In genomic region chr12:98329589-98329988, GRCh38 we compare ENCODE assay signal across 24 cellular contexts.
DNase-seq lines count a peak whose midpoint lies in the region; ATAC-seq, FAIRE-seq and TF ChIP-seq lines count a peak whose summit lies in the region.
"Had no signal": no experiment of that assay in that cellular context is flagged by ENCODE, and none has a peak within 500 bp of the region (broad histone marks: within the 10 kb centered on the region; RNA-seq: fewer than 3 reads in every experiment).

No MANE protein-coding gene starts in this region.

- POLR2A ChIA-PET in OCI-LY7 (lab: Charles Lee): interaction anchor here (0.7 to 1.5 kb wide), 2 partner anchors 93 to 186 kb away, joined by 3 read pairs; no protein-coding TSS in a partner anchor

- H3K23ac ChIP-seq in mesendoderm (ENCODE audit: low read length): no peak overlapping the region

- H4K20me1 ChIP-seq in OCI-LY7 (ENCODE audit: insufficient read depth, low read length) (no peaks in the 10 kb centered on the region), neural progenitor cell (ENCODE audit: low read depth) (no peaks in the 10 kb centered on the region)
- H4K20me1 ChIP-seq: BLaER1 had no signal

- no peak overlapping the region for H3K27ac ChIP-seq in OCI-LY7 (ENCODE audit: low read depth, low read length, poor library complexity, severe bottlenecking)
- H3K27ac ChIP-seq in mesendoderm (ENCODE audit: low read depth, low read length): no peak overlapping the region
- H3K27ac ChIP-seq in neural progenitor cell: no peak overlapping the region
- H3K27ac ChIP-seq: 22Rv1, A549, BLaER1 had no signal

- H3K18ac ChIP-seq in mesendoderm (ENCODE audit: low read length): no peak overlapping the region

- H2BK120ac ChIP-seq in mesendoderm (ENCODE audit: low read depth, low read length): no peak overlapping the region

- H3K9me3 Mint-ChIP-seq in neural progenitor cell: no peaks in the 10 kb centered on the region
- H3K9me3 Mint-ChIP-seq: CD14-positive monocyte; CD8-positive, alpha-beta memory T cell had no signal

- FAIRE-seq in GM18507 (lab: Jason Lieb, UNC): peak; percentile 36
- FAIRE-seq: A549 had no signal

- no TSS peak for BruUV-seq in OCI-LY7 (replicated peaks; lab: Mats Ljungman, UMichigan)

- intact Hi-C loops in OCI-LY7 (cut with micrococcal nuclease; ENCODE audit: unreplicated experiment): no loop called here

- no peak overlapping the region for H3K4me3 Mint-ChIP-seq in neural progenitor cell
- H3K4me3 Mint-ChIP-seq: CD14-positive monocyte; CD4-positive, alpha-beta memory T cell; CD4-positive, CD25-positive, alpha-beta regulatory T cell; CD8-positive, alpha-beta memory T cell had no signal

- no peaks in the 10 kb centered on the region for H3K79me1 ChIP-seq in mesendoderm (ENCODE audit: low read length)

- H2AK5ac ChIP-seq in mesendoderm (ENCODE audit: low read length): no peak overlapping the region

- peak overlapping the region; percentile 46 for H2BK15ac ChIP-seq in mesendoderm (replicated peaks; ENCODE audit: low read depth)

- H3K4me3 ChIP-seq in OCI-LY7 (ENCODE audit: low read depth, low read length, poor library complexity, severe bottlenecking) (no peak overlapping the region), mesendoderm (ENCODE audit: low read length) (no peak overlapping the region), neural progenitor cell (no peak overlapping the region)
- H3K4me3 ChIP-seq: A549, BLaER1 had no signal

- peak overlapping the region; percentile 42 for H3K27ac Mint-ChIP-seq in neural progenitor cell
- H3K27ac Mint-ChIP-seq: CD14-positive monocyte; CD4-positive, alpha-beta memory T cell had no signal

- H3F3A ChIP-seq in neural progenitor cell (ENCODE audit: low read depth): no peaks in the 10 kb centered on the region

- no CpG with 5 or more reads among the region's 5 CpGs for WGBS in mesendoderm (ENCODE audit: extremely low coverage, insufficient coverage, low lambda C conversion rate)

- H3K9ac ChIP-seq in mesendoderm (ENCODE audit: low read length) (no peak overlapping the region), neural progenitor cell (no peak overlapping the region)
- H3K9ac ChIP-seq: BLaER1 had no signal

- H2AFZ ChIP-seq in OCI-LY7 (ENCODE audit: low read length): peak overlapping the region; percentile 61; the same call in 1 of the 2 replicates
- peak overlapping the region; percentile 5 for H2AFZ ChIP-seq in neural progenitor cell (replicated peaks)

- no peak overlapping the region for H4K5ac ChIP-seq in mesendoderm (ENCODE audit: low read length)

- ATAC-seq in GM18519 (IDR thresholded peaks at IDR 0.05; ENCODE audit: low FRiP score, unreplicated experiment): no peak
- ATAC-seq: A549 had no signal

- no peak overlapping the region for H4K8ac ChIP-seq in mesendoderm (ENCODE audit: low read depth, low read length)

- no peak overlapping the region for H3K56ac ChIP-seq in mesendoderm (ENCODE audit: low read length)

- H3K4ac ChIP-seq in mesendoderm (ENCODE audit: low read depth, low read length): no peak overlapping the region

- no peaks in the 10 kb centered on the region for H3K9me2 ChIP-seq in OCI-LY7 (ENCODE audit: insufficient read depth, low read length)

- DNase-seq in GM18507 (ENCODE audit: extremely low spot score, insufficient read length, low read depth): no peak
- DNase-seq in OCI-LY7 (ENCODE audit: low spot score): peak; percentile 27
- DNase-seq in mesendoderm: no peak
- no peak for DNase-seq in neural progenitor cell (ENCODE audit: low spot score)
- DNase-seq in T-helper 1 cell: no peak
- DNase-seq in AG08395 (ENCODE audit: low spot score): no peak
- DNase-seq: BE2C; C1 segment of cervical spinal cord; CD4-positive, alpha-beta memory T cell; CD4-positive, CD25-positive, alpha-beta regulatory T cell; CD8-positive, alpha-beta memory T cell; COR-L47; DMS 273 treated with DMSO at 0.1 percent for 48 hours; DMS153; DMS53; DMS79; DND-41; EL; GDM1 had no signal

- peak overlapping the region; percentile 38 for H3K4me2 ChIP-seq in OCI-LY7 (ENCODE audit: low read length)
- H3K4me2 ChIP-seq in mesendoderm (ENCODE audit: low read length): no peak overlapping the region
- H3K4me2 ChIP-seq in neural progenitor cell: no peak overlapping the region
- H3K4me2 ChIP-seq: A549, BLaER1 had no signal

- CTCF ChIA-PET in OCI-LY7 (lab: Charles Lee; ENCODE audit: unreplicated experiment): no interaction called here

- no peaks in the 10 kb centered on the region for H3K36me3 ChIP-seq in OCI-LY7 (ENCODE audit: insufficient read depth, low read length)
- H3K36me3 ChIP-seq in mesendoderm (ENCODE audit: control insufficient read depth, insufficient read depth, low read length): no peaks in the 10 kb centered on the region
- no peaks in the 10 kb centered on the region for H3K36me3 ChIP-seq in neural progenitor cell
- H3K36me3 ChIP-seq: BE2C, BLaER1 had no signal

- no peak for TF ChIP-seq CTCF in OCI-LY7 (conservative IDR thresholded peaks at IDR 0.05; ENCODE audit: low read length)
- TF ChIP-seq CTCF in neural progenitor cell (IDR thresholded peaks at IDR 0.05): no peak

- no peak overlapping the region for H2BK5ac ChIP-seq in mesendoderm (ENCODE audit: low read length)

- no peaks in the 10 kb centered on the region for H3K4me1 Mint-ChIP-seq in neural progenitor cell
- H3K4me1 Mint-ChIP-seq: CD14-positive monocyte; CD4-positive, alpha-beta memory T cell had no signal

- H3K4me1 ChIP-seq in OCI-LY7 (ENCODE audit: insufficient read depth, low read length, poor library complexity, severe bottlenecking): peaks cover 29% of the 10 kb centered on the region
- no peaks in the 10 kb centered on the region for H3K4me1 ChIP-seq in mesendoderm (ENCODE audit: control insufficient read depth, low read depth, low read length)
- no peaks in the 10 kb centered on the region for H3K4me1 ChIP-seq in neural progenitor cell
- H3K4me1 ChIP-seq: A549, BE2C, BLaER1 had no signal

- no peaks in the 10 kb centered on the region for H3K79me2 ChIP-seq in OCI-LY7 (ENCODE audit: insufficient read depth, low read depth, low read length)
- H3K79me2 ChIP-seq in mesendoderm (ENCODE audit: control insufficient read depth, insufficient read depth, low read length): no peaks in the 10 kb centered on the region
- H3K79me2 ChIP-seq in neural progenitor cell (ENCODE audit: low read depth): no peaks in the 10 kb centered on the region

- no peaks in the 10 kb centered on the region for H3K36me3 Mint-ChIP-seq in neural progenitor cell
- H3K36me3 Mint-ChIP-seq: CD14-positive monocyte; CD4-positive, alpha-beta memory T cell; CD4-positive, CD25-positive, alpha-beta regulatory T cell; CD8-positive, alpha-beta memory T cell had no signal

- H3K27me3 Mint-ChIP-seq in neural progenitor cell (ENCODE audit: insufficient read depth, low read depth): no peaks in the 10 kb centered on the region

- no peaks in the 10 kb centered on the region for H3K9me3 ChIP-seq in OCI-LY7 (ENCODE audit: low read length)
- H3K9me3 ChIP-seq in neural progenitor cell (ENCODE audit: low read depth): peaks cover 4% of the 10 kb centered on the region
- H3K9me3 ChIP-seq: A549, BE2C, BLaER1 had no signal

- H3K27me3 ChIP-seq in mesendoderm (ENCODE audit: insufficient read depth, low read length, poor library complexity): no peaks in the 10 kb centered on the region
- no peaks in the 10 kb centered on the region for H3K27me3 ChIP-seq in neural progenitor cell
- H3K27me3 ChIP-seq: BE2C, BLaER1 had no signal
